In genomic region chr12:45914090-45914489, GRCh38 we compare ENCODE assay signal across 10 cellular contexts.
DNase-seq lines count a peak whose midpoint lies in the region; ATAC-seq and TF ChIP-seq lines count a peak whose summit lies in the region.
"Had no signal": no experiment of that assay in that cellular context is flagged by ENCODE, and none has a peak within 500 bp of the region (broad histone marks: within the 10 kb centered on the region; RNA-seq: fewer than 3 reads in every experiment).

No MANE protein-coding gene starts in this region.

- H3K36me3 ChIP-seq in smooth muscle cell (ENCODE audit: low read depth): no peaks in the 10 kb centered on the region

- no peaks in the 10 kb centered on the region for H3K4me1 Mint-ChIP-seq in activated T-cell treated with anti-CD3 and anti-CD28 coated beads, Interleukin-2, amount 50 U/mL, for 4 hours (ENCODE audit: low read depth)

- no peak overlapping the region for H3K9ac ChIP-seq in smooth muscle cell (ENCODE audit: low read depth)

- no peak overlapping the region for H3K4me3 ChIP-seq in smooth muscle cell
- H3K4me3 ChIP-seq: PC-9 had no signal

- H3K4me2 ChIP-seq in smooth muscle cell: no peak overlapping the region
- H3K4me2 ChIP-seq: PC-9 had no signal

- no peak overlapping the region for H3K4me3 Mint-ChIP-seq in activated T-cell treated with anti-CD3 and anti-CD28 coated beads, Interleukin-2, amount 50 U/mL, for 4 hours

- no peaks in the 10 kb centered on the region for H3K27me3 ChIP-seq in smooth muscle cell (ENCODE audit: low read depth)

- WGBS in smooth muscle cell (ENCODE audit: low lambda C conversion rate): 0% methylated on average over 1 of the region's 1 CpG

- peak; percentile 43 to 62 for ATAC-seq in activated T-cell treated with anti-CD3 and anti-CD28 coated beads, Interleukin-2, amount 50 U/mL, for 4 hours
- no peak for ATAC-seq in GM21786 (IDR thresholded peaks at IDR 0.05; ENCODE audit: unreplicated experiment)

- H2AFZ ChIP-seq in smooth muscle cell (ENCODE audit: low read depth): no peak overlapping the region
- H2AFZ ChIP-seq: PC-9 had no signal

- no peaks in the 10 kb centered on the region for H3K4me1 ChIP-seq in smooth muscle cell (ENCODE audit: low read depth)

- H3K27ac ChIP-seq in epithelial cell of prostate (no peak overlapping the region), smooth muscle cell (ENCODE audit: low read depth) (peak overlapping the region; percentile 30)
- H3K27ac ChIP-seq: PC-9 had no signal

- no peaks in the 10 kb centered on the region for H3K9me3 Mint-ChIP-seq in activated T-cell treated with anti-CD3 and anti-CD28 coated beads, Interleukin-2, amount 50 U/mL, for 4 hours

- no peaks in the 10 kb centered on the region for H3K79me2 ChIP-seq in smooth muscle cell (ENCODE audit: low read depth)

- H3F3A ChIP-seq in smooth muscle cell (ENCODE audit: low read depth): peaks cover under 1% of the 10 kb centered on the region

- peaks cover 10% of the 10 kb centered on the region for H3K36me3 Mint-ChIP-seq in activated T-cell treated with anti-CD3 and anti-CD28 coated beads, Interleukin-2, amount 50 U/mL, for 4 hours (ENCODE audit: insufficient read depth)

- H3K9me3 ChIP-seq in smooth muscle cell (replicated peaks; ENCODE audit: low read depth): no peaks in the 10 kb centered on the region

- no peak for TF ChIP-seq CTCF in smooth muscle cell (IDR thresholded peaks at IDR 0.05; ENCODE audit: borderline replicate concordance, insufficient read depth, poor library complexity, severe bottlenecking)

- H3K27me3 Mint-ChIP-seq in activated T-cell treated with anti-CD3 and anti-CD28 coated beads, Interleukin-2, amount 50 U/mL, for 4 hours (ENCODE audit: low read depth): no peaks in the 10 kb centered on the region

- DNase-seq in activated T-cell treated with anti-CD3 and anti-CD28 coated beads, Interleukin-2, amount 50 U/mL, for 4 hours: no peak
- no peak for DNase-seq in activated T-cell treated with anti-CD3 and anti-CD28 coated beads, Interleukin-2, amount 50 U/mL, for 48 hours
- peak; percentile 18 for DNase-seq in MV-4-11 (lab: John Stamatoyannopoulos, UW)
- peak; percentile 26 for DNase-seq in epithelial cell of prostate (ENCODE audit: low read depth, low spot score)
- no peak for DNase-seq in smooth muscle cell (lab: John Stamatoyannopoulos, UW; ENCODE audit: unreplicated experiment)
- DNase-seq in stimulated activated naive CD4-positive, alpha-beta T cell (lab: John Stamatoyannopoulos, UW): no peak
- no peak for DNase-seq in activated CD4-positive, alpha-beta T cell treated with anti-CD3 and anti-CD28 coated beads, Interleukin-2, amount 50 U/mL, for 4 hours
- DNase-seq: amygdala, PC-9 had no signal

- H4K20me1 ChIP-seq in smooth muscle cell (ENCODE audit: low read depth): peaks cover 6% of the 10 kb centered on the region

Comparison
In these comparisons a context has a peak if more than half of its experiments do, and no peak if none do; other contexts are left out.
1. DNase-seq: peak in MV-4-11 (single experiment) and epithelial cell of prostate (single experiment); none in activated T-cell treated with anti-CD3 and anti-CD28 coated beads, Interleukin-2, amount 50 U/mL, for 4 hours (single experiment), activated T-cell treated with anti-CD3 and anti-CD28 coated beads, Interleukin-2, amount 50 U/mL, for 48 hours (0 of 2), smooth muscle cell (single experiment), stimulated activated naive CD4-positive, alpha-beta T cell (0 of 6) and activated CD4-positive, alpha-beta T cell treated with anti-CD3 and anti-CD28 coated beads, Interleukin-2, amount 50 U/mL, for 4 hours (0 of 2).